12 cellular contexts compared by ENCODE assay signal in the genomic region with DNA sequence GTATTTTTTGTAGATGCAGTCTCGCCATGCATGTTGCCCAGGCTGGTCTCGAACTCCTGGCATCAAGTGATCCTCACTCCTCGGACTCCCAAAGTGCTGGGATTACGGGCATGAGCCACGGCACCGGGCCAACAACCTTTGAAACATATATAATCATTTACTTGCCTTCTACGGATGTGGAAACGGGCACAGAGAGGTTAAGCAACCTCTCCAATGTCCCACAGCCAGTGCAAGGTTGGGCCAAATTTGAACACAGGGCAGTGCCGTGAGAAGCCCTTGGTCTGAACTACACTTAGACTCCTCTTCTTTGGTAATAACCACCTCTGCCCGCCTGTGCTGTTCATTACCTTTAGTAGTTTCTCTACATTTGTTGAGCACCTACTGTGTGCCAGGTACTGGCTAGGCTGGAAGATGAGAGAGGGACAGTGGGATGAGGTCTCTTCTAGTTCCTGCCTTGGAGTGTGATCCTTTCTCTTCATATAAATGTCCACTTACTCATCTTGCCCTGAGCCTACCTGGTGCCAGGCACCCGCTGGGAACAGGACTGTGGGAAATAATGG. TPM values are rescaled to one million over a fixed set of nuclear protein-coding genes. Genes with fewer than 3 reads are reported as not detected.
DNase-seq lines count a peak whose midpoint lies in the region; ATAC-seq and TF ChIP-seq lines count a peak whose summit lies in the region.
"Had no signal": no experiment of that assay in that cellular context is flagged by ENCODE, and none has a peak within 500 bp of the region (broad histone marks: within the 10 kb centered on the region; RNA-seq: fewer than 3 reads in every experiment).

No MANE protein-coding gene starts in this region.

- no peaks in the 10 kb centered on the region for H3K9me3 ChIP-seq in CD8-positive, alpha-beta T cell (ENCODE audit: low read length)
- no peaks in the 10 kb centered on the region for H3K9me3 ChIP-seq in Karpas-422 (ENCODE audit: low read length)
- no peaks in the 10 kb centered on the region for H3K9me3 ChIP-seq in mammary epithelial cell (replicated peaks; ENCODE audit: insufficient read depth, low read length)
- H3K9me3 ChIP-seq: gastroesophageal sphincter, SJSA1 had no signal

- 99% methylated on average over 11 of the region's 11 CpGs for WGBS in mammary epithelial cell (ENCODE audit: low coverage, missing lambda C conversion rate)

- DNase-seq in CD8-positive, alpha-beta T cell = no peak
- no peak for DNase-seq in Karpas-422
- DNase-seq in mammary epithelial cell = no peak
- no peak for DNase-seq in SW 1271 (lab: John Stamatoyannopoulos, UW)
- DNase-seq in NCI-H2196 (lab: John Stamatoyannopoulos, UW; ENCODE audit: unreplicated experiment) = no peak
- DNase-seq: aorta; effector CD8-positive, alpha-beta T cell; NCI-H1436 treated with DMSO at 0.1 percent for 48 hours; NCI-H69 had no signal

- peaks cover 56% of the 10 kb centered on the region for H3K36me3 Mint-ChIP-seq in CD8-positive, alpha-beta T cell

- TF ChIP-seq CTCF in CD8-positive, alpha-beta T cell (IDR thresholded peaks at IDR 0.05) = no peak
- no peak for TF ChIP-seq CTCF in mammary epithelial cell (conservative IDR thresholded peaks at IDR 0.05 in 1 of 2, IDR thresholded peaks at IDR 0.05 in 1 of 2; ENCODE audit: extremely low read depth in 1 of 2, insufficient read depth in 1 of 2, low read depth in 1 of 2, low read length in 2 of 2)

- peak overlapping the region; percentile 35 for H3K4me3 Mint-ChIP-seq in CD8-positive, alpha-beta T cell

- BruUV-seq in mammary epithelial cell (replicated peaks; lab: Mats Ljungman, UMichigan) = no TSS peak

- H3K79me2 ChIP-seq in Karpas-422 (ENCODE audit: low read length) = peaks cover 68% of the 10 kb centered on the region
- H3K79me2 ChIP-seq in mammary epithelial cell (ENCODE audit: insufficient read depth, low read length) = peaks cover 83% of the 10 kb centered on the region

- H3K4me3 ChIP-seq in CD8-positive, alpha-beta T cell (ENCODE audit: low read depth, low read length) = no peak overlapping the region
- H3K4me3 ChIP-seq in Karpas-422 (ENCODE audit: low read length) (peak overlapping the region; percentile 92; the same call in 1 of the 2 replicates), mammary epithelial cell (replicated peaks in 1 of 3; ENCODE audit: insufficient read depth in 1 of 3, low read depth in 2 of 3, low read length in 3 of 3) (no peak overlapping the region)
- H3K4me3 ChIP-seq: gastroesophageal sphincter had no signal

- POLR2A ChIA-PET in CD8-positive, alpha-beta T cell (lab: Charles Lee) = interaction anchor here (2.8 kb wide), 1 partner anchor 205 kb away, joined by 10 read pairs; a partner anchor contains a TSS

- H3K27me3 ChIP-seq in CD8-positive, alpha-beta T cell (ENCODE audit: insufficient read depth, low read length) = no peaks in the 10 kb centered on the region
- no peaks in the 10 kb centered on the region for H3K27me3 ChIP-seq in Karpas-422 (ENCODE audit: low read length)
- H3K27me3 ChIP-seq in mammary epithelial cell (ENCODE audit: insufficient read depth, low read length) = no peaks in the 10 kb centered on the region
- H3K27me3 ChIP-seq: gastroesophageal sphincter, SJSA1 had no signal

- H3K27ac Mint-ChIP-seq in CD8-positive, alpha-beta T cell = peak overlapping the region; percentile 55

- H2AFZ ChIP-seq in Karpas-422 (ENCODE audit: low read length) (no peak overlapping the region), mammary epithelial cell (ENCODE audit: low read depth, low read length) (no peak overlapping the region)

- no peaks in the 10 kb centered on the region for H3K9me3 Mint-ChIP-seq in CD8-positive, alpha-beta T cell

- CTCF ChIA-PET in CD8-positive, alpha-beta T cell (lab: Charles Lee) = interaction anchor here (1.0 to 2.0 kb wide), 2 partner anchors 9 kb away, joined by 5 to 10 read pairs; no protein-coding TSS in a partner anchor
- CTCF ChIA-PET in mammary epithelial cell (lab: Charles Lee; ENCODE audit: low non-redundant PET) = no interaction called here

- no peaks in the 10 kb centered on the region for H3K9me2 ChIP-seq in Karpas-422 (replicated peaks; ENCODE audit: insufficient read depth, low read length)

- H3K9ac ChIP-seq in Karpas-422 (ENCODE audit: low read length) = peak overlapping the region; percentile 96; the same call in 1 of the 2 replicates
- no peak overlapping the region for H3K9ac ChIP-seq in mammary epithelial cell (ENCODE audit: insufficient read depth, low read length)

- peaks cover 32% of the 10 kb centered on the region for H3K4me1 ChIP-seq in CD8-positive, alpha-beta T cell (ENCODE audit: insufficient read depth, low read length)
- peaks cover 32% of the 10 kb centered on the region for H3K4me1 ChIP-seq in Karpas-422 (ENCODE audit: low read length)
- peaks cover 12% of the 10 kb centered on the region for H3K4me1 ChIP-seq in mammary epithelial cell (ENCODE audit: insufficient read depth, low read length)

- intact Hi-C loops in CD8-positive, alpha-beta T cell (cut with DNase I, micrococcal nuclease) = no loop called here
- intact Hi-C loops in mammary epithelial cell (cut with micrococcal nuclease) = no loop called here

- H3K27ac ChIP-seq in CD8-positive, alpha-beta T cell (ENCODE audit: low read depth, low read length) = no peak overlapping the region
- H3K27ac ChIP-seq in Karpas-422 (ENCODE audit: low read length) = no peak overlapping the region
- H3K27ac ChIP-seq in mammary epithelial cell (ENCODE audit: insufficient read depth, low read depth, low read length) = no peak overlapping the region
- H3K27ac ChIP-seq: gastroesophageal sphincter, SJSA1 had no signal

- dilution Hi-C loops in mammary epithelial cell (cut with HindIII; ENCODE audit: low sequenced_read_pairs) = no loop called here

- in situ Hi-C loops in mammary epithelial cell (cut with MboI; ENCODE audit: low sequenced_read_pairs in 2 of 2) = no loop called here

- peak overlapping the region; percentile 82 for H3K4me2 ChIP-seq in Karpas-422 (ENCODE audit: low read depth, low read length, poor library complexity, severe bottlenecking)
- peak overlapping the region; percentile 24 for H3K4me2 ChIP-seq in mammary epithelial cell (ENCODE audit: insufficient read depth, low read depth, low read length)

- H4K20me1 ChIP-seq in Karpas-422 (ENCODE audit: insufficient read depth, low read depth, low read length) (peaks cover 9% of the 10 kb centered on the region; the same call in 1 of the 2 replicates), mammary epithelial cell (ENCODE audit: insufficient read depth, low read length) (no peaks in the 10 kb centered on the region)

- ATAC-seq in CD8-positive, alpha-beta T cell = no peak
- ATAC-seq in GM21723 (IDR thresholded peaks at IDR 0.05; ENCODE audit: unreplicated experiment) = no peak
- ATAC-seq: gastroesophageal sphincter had no signal

- H3K27me3 Mint-ChIP-seq in CD8-positive, alpha-beta T cell (ENCODE audit: low read depth) = no peaks in the 10 kb centered on the region

- peaks cover 40% of the 10 kb centered on the region for H3K4me1 Mint-ChIP-seq in CD8-positive, alpha-beta T cell (ENCODE audit: low read depth)

- H3K36me3 ChIP-seq in CD8-positive, alpha-beta T cell (ENCODE audit: insufficient read depth, low read length) = peaks cover 29% of the 10 kb centered on the region
- peaks cover 36% of the 10 kb centered on the region for H3K36me3 ChIP-seq in Karpas-422 (ENCODE audit: insufficient read depth, low read length)
- peaks cover 18% of the 10 kb centered on the region for H3K36me3 ChIP-seq in mammary epithelial cell (ENCODE audit: insufficient read depth, low read length)

RNA-seq across cellular contexts. Expression of a gene that starts 2.2 kb away (rescaled TPM):
- total RNA-seq in CD8-positive, alpha-beta T cell = 10 to 100 TPM; 75.4 to 85.6 TPM
- 28.2 and 81.5 TPM in 2 replicates for total RNA-seq in Karpas-422 (2014; rRNA removed; shearing (Covaris generic); ENCODE audit: low replicate concordance)
- total RNA-seq in mammary epithelial cell = 10 to 100 TPM; 49.3 to 92.9 TPM
- 58.6 TPM for polyA plus RNA-seq in mammary epithelial cell
- 101 TPM for polyA minus RNA-seq in mammary epithelial cell

RNA-seq across cellular contexts. Expression of a gene that starts 2.4 kb away (rescaled TPM):
- total RNA-seq in CD8-positive, alpha-beta T cell = 1 to 10 TPM; 4.3 to 4.5 TPM
- 34.3 and 47.3 TPM in 2 replicates for total RNA-seq in Karpas-422 (2014; rRNA removed; shearing (Covaris generic); ENCODE audit: low replicate concordance)
- 10 to 100 TPM; 21.0 to 21.5 TPM for total RNA-seq in mammary epithelial cell
- 16.0 TPM for polyA plus RNA-seq in mammary epithelial cell
- polyA minus RNA-seq in mammary epithelial cell = 3.7 TPM

RNA-seq across cellular contexts. Expression of a gene that starts 33.6 kb away (rescaled TPM):
- under 1 TPM; 0.54 to 0.86 TPM for total RNA-seq in CD8-positive, alpha-beta T cell
- total RNA-seq in Karpas-422 (2014; rRNA removed; shearing (Covaris generic); ENCODE audit: low replicate concordance) = not detected in 2 replicates
- total RNA-seq in mammary epithelial cell = not detected
- not detected for polyA plus RNA-seq in mammary epithelial cell
- polyA minus RNA-seq in mammary epithelial cell = not detected
- total RNA-seq: aorta, gastroesophageal sphincter, SJSA1 had no signal

RNA-seq across cellular contexts. Expression of a gene that starts 38.2 kb away (rescaled TPM):
- total RNA-seq in CD8-positive, alpha-beta T cell = 10 to 100 TPM; 32.8 to 37.0 TPM
- total RNA-seq in Karpas-422 (2014; rRNA removed; shearing (Covaris generic); ENCODE audit: low replicate concordance) = 43.9 and 46.4 TPM in 2 replicates
- 10 to 100 TPM; 10.7 to 62.3 TPM for total RNA-seq in mammary epithelial cell
- polyA plus RNA-seq in mammary epithelial cell = 17.8 TPM
- polyA minus RNA-seq in mammary epithelial cell = 43.6 TPM

RNA-seq across cellular contexts. Expression of a gene that starts 47.5 kb away (rescaled TPM):
- 1 to 10 TPM; 2.3 to 2.8 TPM for total RNA-seq in CD8-positive, alpha-beta T cell
- 3.3 and 3.4 TPM in 2 replicates for total RNA-seq in Karpas-422 (2014; rRNA removed; shearing (Covaris generic); ENCODE audit: low replicate concordance)
- total RNA-seq in mammary epithelial cell = 1 to 10 TPM in 1 of 2 donors, not detected in 1; 4.0 TPM
- 0.10 TPM for polyA plus RNA-seq in mammary epithelial cell
- polyA minus RNA-seq in mammary epithelial cell = not detected
- total RNA-seq: aorta, SJSA1 had no signal
- polyA plus RNA-seq: aorta had no signal
